In the genomic region with DNA sequence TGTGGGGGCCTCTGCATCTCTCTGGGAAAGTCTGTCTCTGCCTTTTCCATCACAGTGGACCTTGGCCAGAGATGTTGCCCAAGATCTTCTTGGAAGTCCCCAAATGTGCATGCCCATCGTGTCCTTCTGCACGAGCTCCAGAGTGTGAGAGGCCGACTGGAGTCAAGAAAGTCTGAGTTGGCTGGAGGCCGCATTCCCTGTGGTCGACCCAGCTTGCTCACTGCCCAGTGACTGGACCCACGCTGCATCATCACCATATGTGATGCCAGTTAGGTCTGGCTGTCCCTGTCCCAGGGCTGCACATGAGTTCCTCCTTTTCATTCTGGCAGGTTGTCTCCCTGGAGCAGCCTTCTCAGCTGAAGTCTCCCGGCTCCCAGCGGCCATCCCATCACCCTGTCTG, we compare ENCODE assay signal across 2 cellular contexts.
TF ChIP-seq lines count a peak whose summit lies in the region.

No MANE protein-coding gene starts in this region.

TF ChIP-seq in IMR-90, 13 proteins besides CTCF, POLR2A, EP300 and RAD21:
- TF ChIP-seq MAZ (IDR thresholded peaks at IDR 0.05; ENCODE audit: borderline replicate concordance, low read depth, low read length) (no peak), FOS (IDR thresholded peaks at IDR 0.05; ENCODE audit: low read depth, low read length) (0 out of 2 replicates have a peak, but pooled peaks have one; percentile 21), BHLHE40 (IDR thresholded peaks at IDR 0.05; ENCODE audit: low read depth, low read length) (0 out of 2 replicates have a peak, but pooled peaks have one; percentile 27), MXI1 (IDR thresholded peaks at IDR 0.05; ENCODE audit: borderline replicate concordance, low read depth, low read length) (no peak), RCOR1 (IDR thresholded peaks at IDR 0.05; ENCODE audit: insufficient replicate concordance, low read length) (no peak), CHD1 (IDR thresholded peaks at IDR 0.05; ENCODE audit: low read depth, low read length) (no peak), CEBPB (IDR thresholded peaks at IDR 0.05; ENCODE audit: low read depth, low read length) (peak; percentile 32; the same call in 1 of the 2 replicates), SMC3 (IDR thresholded peaks at IDR 0.05; ENCODE audit: low read depth, low read length) (no peak)
- TF ChIP-seq, protein P1, sequence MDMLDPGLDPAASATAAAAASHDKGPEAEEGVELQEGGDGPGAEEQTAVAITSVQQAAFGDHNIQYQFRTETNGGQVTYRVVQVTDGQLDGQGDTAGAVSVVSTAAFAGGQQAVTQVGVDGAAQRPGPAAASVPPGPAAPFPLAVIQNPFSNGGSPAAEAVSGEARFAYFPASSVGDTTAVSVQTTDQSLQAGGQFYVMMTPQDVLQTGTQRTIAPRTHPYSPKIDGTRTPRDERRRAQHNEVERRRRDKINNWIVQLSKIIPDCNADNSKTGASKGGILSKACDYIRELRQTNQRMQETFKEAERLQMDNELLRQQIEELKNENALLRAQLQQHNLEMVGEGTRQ (IDR thresholded peaks at IDR 0.05; ENCODE audit: low read depth, low read length) = peak; percentile 60; the same call in 1 of the 2 replicates
- TF ChIP-seq, protein P2, sequence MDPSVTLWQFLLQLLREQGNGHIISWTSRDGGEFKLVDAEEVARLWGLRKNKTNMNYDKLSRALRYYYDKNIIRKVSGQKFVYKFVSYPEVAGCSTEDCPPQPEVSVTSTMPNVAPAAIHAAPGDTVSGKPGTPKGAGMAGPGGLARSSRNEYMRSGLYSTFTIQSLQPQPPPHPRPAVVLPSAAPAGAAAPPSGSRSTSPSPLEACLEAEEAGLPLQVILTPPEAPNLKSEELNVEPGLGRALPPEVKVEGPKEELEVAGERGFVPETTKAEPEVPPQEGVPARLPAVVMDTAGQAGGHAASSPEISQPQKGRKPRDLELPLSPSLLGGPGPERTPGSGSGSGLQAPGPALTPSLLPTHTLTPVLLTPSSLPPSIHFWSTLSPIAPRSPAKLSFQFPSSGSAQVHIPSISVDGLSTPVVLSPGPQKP (IDR thresholded peaks at IDR 0.05; ENCODE audit: borderline replicate concordance, low read depth, low read length) = no peak

TF ChIP-seq in H1, 55 proteins besides CTCF, POLR2A, EP300 and RAD21:
- no peak for TF ChIP-seq TAF7 (optimal IDR thresholded peaks at IDR 0.05; ENCODE audit: borderline replicate concordance, low read depth, low read length)
- TF ChIP-seq RNF2 (IDR thresholded peaks at IDR 0.05; ENCODE audit: borderline replicate concordance, low read depth, low read length, missing control alignments, poor library complexity, severe bottlenecking) = no peak
- TF ChIP-seq BRCA1 (IDR thresholded peaks at IDR 0.05; ENCODE audit: low read depth, low read length) = no peak
- no peak for TF ChIP-seq YY1 (IDR thresholded peaks at IDR 0.05; ENCODE audit: low read depth, low read length)
- no peak for TF ChIP-seq KDM5A (IDR thresholded peaks at IDR 0.05; ENCODE audit: low read length)
- TF ChIP-seq POLR2AphosphoS5 (IDR thresholded peaks at IDR 0.05; ENCODE audit: low read depth, low read length) = no peak
- no peak for TF ChIP-seq TAF1 (IDR thresholded peaks at IDR 0.05; ENCODE audit: low read depth, low read length)
- TF ChIP-seq, protein P3, sequence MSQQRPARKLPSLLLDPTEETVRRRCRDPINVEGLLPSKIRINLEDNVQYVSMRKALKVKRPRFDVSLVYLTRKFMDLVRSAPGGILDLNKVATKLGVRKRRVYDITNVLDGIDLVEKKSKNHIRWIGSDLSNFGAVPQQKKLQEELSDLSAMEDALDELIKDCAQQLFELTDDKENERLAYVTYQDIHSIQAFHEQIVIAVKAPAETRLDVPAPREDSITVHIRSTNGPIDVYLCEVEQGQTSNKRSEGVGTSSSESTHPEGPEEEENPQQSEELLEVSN (IDR thresholded peaks at IDR 0.05) = no peak
- no peak for TF ChIP-seq BACH1 (IDR thresholded peaks at IDR 0.05; ENCODE audit: low read length)
- TF ChIP-seq, protein P4, sequence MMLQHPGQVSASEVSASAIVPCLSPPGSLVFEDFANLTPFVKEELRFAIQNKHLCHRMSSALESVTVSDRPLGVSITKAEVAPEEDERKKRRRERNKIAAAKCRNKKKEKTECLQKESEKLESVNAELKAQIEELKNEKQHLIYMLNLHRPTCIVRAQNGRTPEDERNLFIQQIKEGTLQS (IDR thresholded peaks at IDR 0.05; ENCODE audit: insufficient read depth, low read depth, low read length) = no peak
- no peak for TF ChIP-seq RFX5 (IDR thresholded peaks at IDR 0.05; ENCODE audit: borderline replicate concordance, low read depth, low read length)
- no peak for TF ChIP-seq BCL11A (IDR thresholded peaks at IDR 0.05; ENCODE audit: low read depth in 2 of 2, low read length in 2 of 2)
- no peak for TF ChIP-seq CHD2 (IDR thresholded peaks at IDR 0.05; ENCODE audit: low read length)
- no peak for TF ChIP-seq EZH2 (IDR thresholded peaks at IDR 0.05; ENCODE audit: low read depth, low read length, severe bottlenecking)
- TF ChIP-seq TBP (IDR thresholded peaks at IDR 0.05; ENCODE audit: low read depth, low read length) = no peak
- no peak for TF ChIP-seq CHD7 (IDR thresholded peaks at IDR 0.05; ENCODE audit: insufficient replicate concordance, low read length)
- TF ChIP-seq RXRA (IDR thresholded peaks at IDR 0.05; ENCODE audit: insufficient read depth, low read depth, low read length) = no peak
- no peak for TF ChIP-seq JUND (IDR thresholded peaks at IDR 0.05; ENCODE audit: low read length)
